ENCODE assay signal across 1 cellular context in the genomic region with DNA sequence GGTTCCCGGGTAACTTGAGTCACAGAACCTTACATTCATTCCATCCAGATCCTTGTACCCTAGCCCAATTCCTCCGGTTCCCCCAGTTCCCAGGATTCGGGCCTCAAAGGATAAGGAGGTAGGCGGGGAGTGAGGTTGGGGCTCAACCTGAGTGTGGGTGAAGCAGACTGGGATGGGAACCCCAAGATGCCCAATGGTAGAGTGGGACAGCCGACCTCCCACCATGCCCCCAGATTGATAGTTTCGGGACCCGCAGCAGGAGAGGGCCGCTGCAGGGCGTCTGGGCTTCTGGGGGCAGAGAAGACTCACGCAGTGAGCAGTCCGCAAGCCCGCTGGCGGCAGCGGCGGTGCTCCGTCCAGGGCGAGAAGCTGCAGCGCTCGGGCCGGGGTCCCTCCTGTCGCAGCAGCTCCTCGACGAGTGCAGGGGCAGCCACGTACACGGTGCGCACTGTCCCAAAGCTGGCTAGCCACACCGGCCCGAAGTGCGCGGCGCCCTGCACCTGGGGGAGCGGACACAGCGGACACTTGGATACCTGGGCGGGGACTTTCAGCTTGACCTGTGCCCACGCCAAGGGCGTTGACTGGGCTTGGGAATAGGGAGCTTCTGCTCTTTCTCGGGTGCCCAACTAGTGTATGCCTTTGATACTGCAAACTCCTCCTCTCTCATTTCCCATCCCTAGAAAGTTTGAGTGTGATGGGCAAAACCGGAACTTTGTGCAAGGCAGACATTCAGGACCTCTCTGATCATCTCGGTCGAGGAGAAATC.
TF ChIP-seq lines count a peak whose summit lies in the region.

No MANE protein-coding gene starts in this region.

TF ChIP-seq in A549, 52 proteins besides CTCF, POLR2A, EP300 and RAD21 (continued from another document):
- TF ChIP-seq, protein P1, sequence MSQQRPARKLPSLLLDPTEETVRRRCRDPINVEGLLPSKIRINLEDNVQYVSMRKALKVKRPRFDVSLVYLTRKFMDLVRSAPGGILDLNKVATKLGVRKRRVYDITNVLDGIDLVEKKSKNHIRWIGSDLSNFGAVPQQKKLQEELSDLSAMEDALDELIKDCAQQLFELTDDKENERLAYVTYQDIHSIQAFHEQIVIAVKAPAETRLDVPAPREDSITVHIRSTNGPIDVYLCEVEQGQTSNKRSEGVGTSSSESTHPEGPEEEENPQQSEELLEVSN (IDR thresholded peaks at IDR 0.05; ENCODE audit: borderline replicate concordance, low read depth), result no peak
- TF ChIP-seq RFX5 (IDR thresholded peaks at IDR 0.05), result no peak
